ENCODE assay signal across 24 cellular contexts in the genomic region with DNA sequence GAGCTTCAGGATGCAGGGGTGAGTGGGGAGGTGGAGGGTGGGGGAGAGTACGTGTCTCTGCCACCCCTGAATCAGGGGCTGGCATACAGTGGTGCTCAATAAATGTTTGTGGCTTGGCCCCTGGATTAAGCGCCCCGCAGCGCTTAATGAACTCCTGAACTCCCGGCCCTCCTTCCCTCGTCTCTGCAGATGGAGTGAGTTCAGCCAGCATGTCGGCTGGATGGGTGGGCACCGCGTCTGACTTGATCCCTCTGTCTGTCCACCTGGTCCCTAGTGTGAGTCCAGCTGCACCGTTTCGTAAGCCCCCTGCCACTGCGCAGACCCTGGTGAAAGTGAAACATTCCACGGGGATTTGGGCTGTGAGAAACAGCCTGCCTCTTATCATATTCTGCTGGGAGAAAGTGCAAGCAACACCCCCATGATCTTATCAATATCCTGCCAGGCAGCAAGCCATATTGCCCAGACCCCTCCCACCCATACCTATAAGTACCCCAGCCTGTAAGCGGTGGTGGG. TPM values are rescaled to one million over a fixed set of nuclear protein-coding genes. Genes with fewer than 3 reads are reported as not detected.
"Had no signal": no experiment of that assay in that cellular context is flagged by ENCODE, and none has a peak within 500 bp of the region (broad histone marks: within the 10 kb centered on the region; RNA-seq: fewer than 3 reads in every experiment).

No MANE protein-coding gene starts in this region.

- H3K4me1 ChIP-seq: ascending aorta, breast epithelium, gastrocnemius medialis, heart right ventricle had no signal

- H3K4me3 ChIP-seq: ascending aorta, breast epithelium, gastrocnemius medialis, heart right ventricle, right atrium auricular region had no signal

- FAIRE-seq: small intestine had no signal

- H3K36me3 ChIP-seq: ascending aorta, breast epithelium, gastrocnemius medialis, heart right ventricle, right atrium auricular region had no signal

- H3K27ac ChIP-seq: ascending aorta, breast epithelium, gastrocnemius medialis, heart right ventricle, right atrium auricular region had no signal

- ATAC-seq: gastrocnemius medialis; natural killer cell treated with Interleukin-12 subunit alpha and Interleukin-12 subunit beta and Interleukin-15 and Interleukin-18, amount 100 ng/mL, for 72 hours had no signal

- DNase-seq: activated CD4-positive, alpha-beta T cell treated with anti-CD3 and anti-CD28 coated beads, Interleukin-2, amount 10 ng/mL, durations not matched to agents 7 days and 5 days; activated CD4-positive, CD25-positive, alpha-beta regulatory T cell; activated naive CD4-positive, alpha-beta T cell treated with Interleukin-2 at 50 U/mL for 16 hours; cerebellar nuclear complex; gastrocnemius medialis; mesenchymal stem cell; small intestine; stimulated activated CD4-positive, alpha-beta T cell treated with anti-CD3 and anti-CD28 coated beads, Interleukin-4, amount 100 ng/mL, for 4 hours; stimulated activated CD8-positive, alpha-beta memory T cell treated with anti-CD3 and anti-CD28 coated beads, Interleukin-4, amount 100 ng/mL, for 48 hours; stimulated activated naive CD4-positive, alpha-beta T cell treated with Interleukin-2 at 50 U/mL for 16 hours; substantia nigra had no signal

- H3K9me3 ChIP-seq: ascending aorta, breast epithelium, gastrocnemius medialis, heart right ventricle, right atrium auricular region had no signal

- H3K27me3 ChIP-seq: ascending aorta, breast epithelium, right atrium auricular region had no signal

RNA-seq across cellular contexts. Expression of gene MRGPRD, which starts 12.0 kb away (rescaled TPM):
- total RNA-seq: activated CD4-positive, alpha-beta T cell treated with anti-CD3 and anti-CD28 coated beads, Interleukin-2, amount 10 ng/mL, durations not matched to agents 7 days and 5 days; activated CD8-positive, alpha-beta memory T cell treated with anti-CD3 and anti-CD28 coated beads for 36 hours; activated T-helper 1 cell treated with anti-CD3 and anti-CD28 coated beads, Interleukin-12 subunit alpha, Interleukin-12 subunit beta, Interleukin-2, Interleukin-4 antibody, amounts not matched to agents 30 ng/mL and 10 ng/mL and 1 ng/mL, durations not matched to agents 14 hours and 24 hours and 36 hours; ascending aorta; breast epithelium; dermis microvascular lymphatic vessel endothelial cell; epithelial cell of proximal tubule; gastrocnemius medialis; heart right ventricle; liver; natural killer cell treated with Interleukin-12 subunit alpha and Interleukin-12 subunit beta and Interleukin-15 and Interleukin-18, amount 100 ng/mL, for 72 hours; progenitor cell of endocrine pancreas; right atrium auricular region; T-helper 2 cell treated with Interferon-gamma antibody and Interleukin-4, amounts not matched to agents 100 ng/mL and 5 ng/mL, for 36 hours; urinary bladder had no signal
- polyA plus RNA-seq: heart right ventricle, liver had no signal

RNA-seq across cellular contexts. Expression of gene MRGPRF, which starts 20.2 kb away (rescaled TPM):
- total RNA-seq: activated CD4-positive, alpha-beta T cell treated with anti-CD3 and anti-CD28 coated beads, Interleukin-2, amount 10 ng/mL, durations not matched to agents 7 days and 5 days; activated CD8-positive, alpha-beta memory T cell treated with anti-CD3 and anti-CD28 coated beads for 36 hours; activated T-helper 1 cell treated with anti-CD3 and anti-CD28 coated beads, Interleukin-12 subunit alpha, Interleukin-12 subunit beta, Interleukin-2, Interleukin-4 antibody, amounts not matched to agents 30 ng/mL and 10 ng/mL and 1 ng/mL, durations not matched to agents 14 hours and 24 hours and 36 hours; natural killer cell treated with Interleukin-12 subunit alpha and Interleukin-12 subunit beta and Interleukin-15 and Interleukin-18, amount 100 ng/mL, for 72 hours; T-helper 2 cell treated with Interferon-gamma antibody and Interleukin-4, amounts not matched to agents 100 ng/mL and 5 ng/mL, for 36 hours had no signal
